Comparison of ENCODE assay signal across 6 cellular contexts in the genomic region with DNA sequence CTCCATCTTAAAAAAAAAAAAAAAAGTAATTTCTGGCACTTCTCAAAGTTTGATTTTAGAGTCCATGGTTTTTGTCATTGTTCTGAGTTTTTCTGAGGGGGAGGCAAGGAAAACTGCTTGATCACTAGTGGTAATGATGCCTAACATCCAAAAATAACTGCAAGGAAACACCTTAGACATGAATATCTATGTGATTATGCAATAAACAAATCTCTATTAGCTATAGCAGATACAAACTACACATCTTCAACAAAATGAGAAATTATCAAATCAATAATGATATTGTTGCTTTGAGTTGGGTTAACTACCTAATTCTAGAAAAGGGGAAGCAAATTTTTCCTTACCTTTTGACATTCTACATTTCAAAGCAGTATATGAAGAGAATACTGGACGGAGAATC.
"Had no signal": no experiment of that assay in that cellular context is flagged by ENCODE, and none has a peak within 500 bp of the region (broad histone marks: within the 10 kb centered on the region; RNA-seq: fewer than 3 reads in every experiment).

No MANE protein-coding gene starts in this region.

- H3K9ac ChIP-seq: KMS-11 had no signal

- H3K4me3 Mint-ChIP-seq: IgD-negative memory B cell had no signal

- H3K27ac Mint-ChIP-seq: IgD-negative memory B cell had no signal

- DNase-seq: KBM-7, KG1 had no signal

- H3K4me2 ChIP-seq: KMS-11 had no signal

- FAIRE-seq: HTR-8/SVneo had no signal

- H3K27ac ChIP-seq: HL-60, KMS-11 had no signal
